In genomic region chr11:65135633-65136145, GRCh38 we compare ENCODE assay signal across 8 cellular contexts. TPM values are rescaled to one million over a fixed set of nuclear protein-coding genes. Genes with fewer than 3 reads are reported as not detected.
A peak's percentile ranks its signal among the peaks of the same experiment; 100 is the strongest.
DNase-seq lines count a peak whose midpoint lies in the region; ATAC-seq, FAIRE-seq and TF ChIP-seq lines count a peak whose summit lies in the region.

No MANE protein-coding gene starts in this region.

- peaks cover 19% of the 10 kb centered on the region for H3K36me3 ChIP-seq in HUES64 (ENCODE audit: insufficient read depth, low read length)

- H3K4me1 ChIP-seq in A549 (peaks cover 15% of the 10 kb centered on the region), HUES64 (ENCODE audit: insufficient read depth, low read length) (0 out of 2 replicates have a peak, but pooled peaks cover 2% of the 10 kb centered on the region), mononuclear cell (ENCODE audit: insufficient read depth, low read length) (peaks cover 47% of the 10 kb centered on the region)

- TF ChIP-seq POLR2A in A549 (IDR thresholded peaks at IDR 0.05; ENCODE audit: low read length): no peak

- TF ChIP-seq EP300 in A549 (IDR thresholded peaks at IDR 0.05): no peak

- H3K9me3 ChIP-seq in A549 (no peaks in the 10 kb centered on the region), HUES64 (ENCODE audit: insufficient read depth, low read depth, low read length) (no peaks in the 10 kb centered on the region), mononuclear cell (ENCODE audit: low read depth, low read length) (no peaks in the 10 kb centered on the region)

- FAIRE-seq in A549 (lab: Jason Lieb, UNC): no peak

- TF ChIP-seq CTCF in A549 (IDR thresholded peaks at IDR 0.05) (no peak), cardiac fibroblast (IDR thresholded peaks at IDR 0.05; ENCODE audit: low read depth, low read length) (no peak)

- H3K27ac ChIP-seq in A549: peak overlapping the region; percentile 96 to 98
- H3K27ac ChIP-seq in HUES64 (ENCODE audit: low read depth, low read length): peak overlapping the region; percentile 73

- DNase-seq in A549 (ENCODE audit: low read depth in 1 of 2, low spot score in 1 of 2) (no peak), cardiac fibroblast (ENCODE audit: low read depth in 2 of 2) (no peak), NCI-H345 treated with DMSO at 0.1 percent for 48 hours (lab: John Stamatoyannopoulos, UW; ENCODE audit: unreplicated experiment) (no peak), SIG-M5 (lab: John Stamatoyannopoulos, UW) (no peak), NCI-H2107 treated with DMSO at 0.1 percent for 48 hours (lab: John Stamatoyannopoulos, UW; ENCODE audit: unreplicated experiment) (no peak)

- POLR2A ChIA-PET in A549 (lab: Yijun Ruan, JAX): interaction anchor here (0.8 to 3.0 kb wide), 14 partner anchors 9 to 198 kb away, joined by 3 to 37 read pairs (median 6); partner anchors contain the start of genes CAPN1, DPF2, FAU and MRPL49

- 0 out of 2 replicates have a peak, but pooled peaks cover 8% of the 10 kb centered on the region for H3K27me3 ChIP-seq in HUES64 (ENCODE audit: insufficient read depth, low read length)
- no peaks in the 10 kb centered on the region for H3K27me3 ChIP-seq in mononuclear cell (ENCODE audit: insufficient read depth, low read length)

- TF ChIP-seq RAD21 in A549 (conservative IDR thresholded peaks at IDR 0.05 in 1 of 2, IDR thresholded peaks at IDR 0.05 in 1 of 2): no peak

- H3K9ac ChIP-seq in HUES64 (ENCODE audit: low read depth, low read length): peak overlapping the region; percentile 98

- WGBS in A549 (ENCODE audit: missing lambda C conversion rate): 79% methylated on average over 11 of the region's 11 CpGs
- WGBS in HUES64: 75% methylated on average over 10 of the region's 11 CpGs

- ATAC-seq in A549: no peak
- ATAC-seq in HG03108 (IDR thresholded peaks at IDR 0.05; ENCODE audit: unreplicated experiment): no peak

- peak overlapping the region; percentile 89 for H3K4me3 ChIP-seq in A549
- H3K4me3 ChIP-seq in HUES64 (ENCODE audit: low read length): peak overlapping the region; percentile 83
- H3K4me3 ChIP-seq in cardiac fibroblast (replicated peaks in 1 of 2; ENCODE audit: low read depth in 2 of 2, low read length in 2 of 2): peak overlapping the region; percentile 95 to 98
- peak overlapping the region; percentile 71 for H3K4me3 ChIP-seq in mononuclear cell (ENCODE audit: low read length)

- CTCF ChIA-PET in A549 (lab: Yijun Ruan, JAX): interaction anchor here (0.6 to 3.5 kb wide), 13 partner anchors 13 to 117 kb away, joined by 3 to 19 read pairs (median 3); partner anchors contain the start of genes CAPN1 and ZNHIT2

- peak overlapping the region; percentile 87 for H3K4me2 ChIP-seq in A549

TF ChIP-seq in A549, 52 proteins besides CTCF, POLR2A, EP300 and RAD21 (continues in another document):
- no peak for TF ChIP-seq CBX2 (IDR thresholded peaks at IDR 0.05; ENCODE audit: borderline replicate concordance, low read depth)
- no peak for TF ChIP-seq RFX5 (IDR thresholded peaks at IDR 0.05)
- no peak for TF ChIP-seq BHLHE40 (IDR thresholded peaks at IDR 0.05; ENCODE audit: low read depth, low read length)
- TF ChIP-seq PBX3 (IDR thresholded peaks at IDR 0.05): no peak
- TF ChIP-seq SMC3 (IDR thresholded peaks at IDR 0.05): no peak
- TF ChIP-seq POLR2AphosphoS2 (conservative IDR thresholded peaks at IDR 0.05; ENCODE audit: low read length): no peak
- no peak for TF ChIP-seq FOSB (CRISPR knock-in tag; IDR thresholded peaks at IDR 0.05)
- no peak for TF ChIP-seq HMGXB4 (CRISPR knock-in tag; IDR thresholded peaks at IDR 0.05; ENCODE audit: borderline replicate concordance)
- TF ChIP-seq RCOR1 (IDR thresholded peaks at IDR 0.05; ENCODE audit: low read depth, low read length): no peak
- no peak for TF ChIP-seq JUNB (IDR thresholded peaks at IDR 0.05)
- no peak for TF ChIP-seq EHMT2 (IDR thresholded peaks at IDR 0.05; ENCODE audit: low read depth)
- TF ChIP-seq TP53 (CRISPR knock-in tag; IDR thresholded peaks at IDR 0.05): no peak

RNA-seq across cellular contexts. Expression of gene SYVN1, which starts 1.4 kb away (rescaled TPM):
- polyA plus RNA-seq in A549 (2011; rRNA removed) (21.4 and 50.4 TPM in 2 replicates), A549 (2017; fragmentation: RNase III; extraction: RNeasy Plus Mini Kit Qiagen cat#74134 plus additional on column Dnase treatment) (22.4 to 26.9 TPM (median 25.1 TPM) in 3 replicates)
- 37.4 and 48.6 TPM in 2 replicates for polyA plus RNA-seq in A549 (2012; cell fraction: cytosol; rRNA removed)
- 74.8 and 97.4 TPM in 2 replicates for polyA plus RNA-seq in A549 (2012; cell fraction: nucleus; rRNA removed)
- 56.9 and 72.9 TPM in 2 replicates for polyA minus RNA-seq in A549 (2011; rRNA and poly(A)+ RNA removed)
- 17.1 TPM for polyA plus RNA-seq in HUES64 (2013, experiment 1 of 2)
- polyA plus RNA-seq in HUES64 (2013, experiment 2 of 2): 20.0 TPM
- total RNA-seq in mononuclear cell: 23.6 TPM

RNA-seq across cellular contexts. Expression of gene MRPL49, which starts 13.6 kb away (rescaled TPM):
- polyA plus RNA-seq in A549 (2011; rRNA removed) (55.5 and 61.8 TPM in 2 replicates), A549 (2017; fragmentation: RNase III; extraction: RNeasy Plus Mini Kit Qiagen cat#74134 plus additional on column Dnase treatment) (62.7 to 65.5 TPM (median 64.5 TPM) in 3 replicates)
- 58.6 and 78.9 TPM in 2 replicates for polyA plus RNA-seq in A549 (2012; cell fraction: cytosol; rRNA removed)
- polyA plus RNA-seq in A549 (2012; cell fraction: nucleus; rRNA removed): 49.9 and 81.5 TPM in 2 replicates
- polyA minus RNA-seq in A549 (2011; rRNA and poly(A)+ RNA removed): 36.8 and 43.7 TPM in 2 replicates
- polyA plus RNA-seq in HUES64 (2013, experiment 1 of 2): 53.0 TPM
- 44.4 TPM for polyA plus RNA-seq in HUES64 (2013, experiment 2 of 2)
- 40.7 TPM for total RNA-seq in mononuclear cell

RNA-seq across cellular contexts. Expression of gene FAU, which starts 13.8 kb away (rescaled TPM):
- polyA plus RNA-seq in A549 (2011; rRNA removed) (401 and 591 TPM in 2 replicates), A549 (2017; fragmentation: RNase III; extraction: RNeasy Plus Mini Kit Qiagen cat#74134 plus additional on column Dnase treatment) (866 to 893 TPM (median 878 TPM) in 3 replicates)
- 964 and 1,067 TPM in 2 replicates for polyA plus RNA-seq in A549 (2012; cell fraction: cytosol; rRNA removed)
- polyA plus RNA-seq in A549 (2012; cell fraction: nucleus; rRNA removed): 604 and 874 TPM in 2 replicates
- polyA minus RNA-seq in A549 (2011; rRNA and poly(A)+ RNA removed): 132 and 170 TPM in 2 replicates
- 815 TPM for polyA plus RNA-seq in HUES64 (2013, experiment 1 of 2)
- 790 TPM for polyA plus RNA-seq in HUES64 (2013, experiment 2 of 2)
- 338 TPM for total RNA-seq in mononuclear cell

RNA-seq across cellular contexts. Expression of gene ZNHIT2, which starts 18.2 kb away (rescaled TPM):
- polyA plus RNA-seq in A549 (2011; rRNA removed) (5.5 and 6.0 TPM in 2 replicates), A549 (2017; fragmentation: RNase III; extraction: RNeasy Plus Mini Kit Qiagen cat#74134 plus additional on column Dnase treatment) (12.4 to 14.0 TPM (median 13.5 TPM) in 3 replicates)
- 9.8 and 15.8 TPM in 2 replicates for polyA plus RNA-seq in A549 (2012; cell fraction: cytosol; rRNA removed)
- polyA plus RNA-seq in A549 (2012; cell fraction: nucleus; rRNA removed): 13.8 and 21.4 TPM in 2 replicates
- 2.9 and 4.0 TPM in 2 replicates for polyA minus RNA-seq in A549 (2011; rRNA and poly(A)+ RNA removed)
- polyA plus RNA-seq in HUES64 (2013, experiment 1 of 2): 8.9 TPM
- 8.5 TPM for polyA plus RNA-seq in HUES64 (2013, experiment 2 of 2)
- 5.7 TPM for total RNA-seq in mononuclear cell

RNA-seq across cellular contexts. Expression of gene TM7SF2, which starts 24.0 kb away (rescaled TPM):
- polyA plus RNA-seq in A549 (2011; rRNA removed): 8.2 and 9.6 TPM in 2 replicates
- polyA plus RNA-seq in A549 (2012; cell fraction: cytosol; rRNA removed): 7.9 and 10.1 TPM in 2 replicates
- polyA plus RNA-seq in A549 (2012; cell fraction: nucleus; rRNA removed): 31.1 and 39.4 TPM in 2 replicates
- 6.9 to 9.7 TPM (median 8.2 TPM) in 3 replicates for polyA plus RNA-seq in A549 (2017; fragmentation: RNase III; extraction: RNeasy Plus Mini Kit Qiagen cat#74134 plus additional on column Dnase treatment)
- 8.6 and 19.4 TPM in 2 replicates for polyA minus RNA-seq in A549 (2011; rRNA and poly(A)+ RNA removed)
- polyA plus RNA-seq in HUES64 (2013, experiment 1 of 2): 52.4 TPM
- 60.2 TPM for polyA plus RNA-seq in HUES64 (2013, experiment 2 of 2)
- 9.1 TPM for total RNA-seq in mononuclear cell
